Comparison of ENCODE assay signal across 10 cellular contexts in the genomic region with DNA sequence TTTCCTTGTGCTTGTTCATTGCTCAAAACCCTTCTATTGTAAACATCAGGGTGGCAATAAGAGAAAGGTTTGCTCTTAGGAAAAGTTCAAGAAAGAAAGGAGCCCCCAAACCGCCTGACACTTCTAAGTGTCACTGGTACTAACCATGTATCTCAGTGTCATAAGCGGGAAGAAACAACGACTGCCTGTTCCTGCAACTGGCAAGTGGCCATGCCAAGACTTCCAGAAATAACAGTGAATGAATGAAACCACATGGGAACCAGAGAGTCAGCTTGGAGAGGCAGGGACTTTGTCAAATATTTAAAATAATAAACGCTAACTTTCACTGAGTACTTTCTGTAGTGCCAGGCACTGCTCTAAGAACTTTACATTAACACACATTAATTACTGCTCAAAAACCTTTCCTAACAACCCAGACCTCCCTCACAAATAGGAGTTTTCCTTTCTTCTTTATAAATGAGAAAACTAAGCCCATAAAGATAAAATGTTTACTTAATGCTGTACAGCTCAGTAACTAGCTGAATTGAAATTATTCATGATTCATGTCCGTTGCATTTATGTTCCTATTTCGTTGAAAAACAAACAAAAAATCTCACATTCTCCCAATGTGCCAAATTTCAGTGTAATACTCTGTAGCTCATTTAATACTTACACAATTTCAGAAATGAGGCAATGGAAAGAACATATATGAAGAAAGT. TPM values are rescaled to one million over a fixed set of nuclear protein-coding genes. Genes with fewer than 3 reads are reported as not detected.
A peak's percentile ranks its signal among the peaks of the same experiment; 100 is the strongest.
DNase-seq lines count a peak whose midpoint lies in the region; ATAC-seq, FAIRE-seq and TF ChIP-seq lines count a peak whose summit lies in the region.
"Had no signal": no experiment of that assay in that cellular context is flagged by ENCODE, and none has a peak within 500 bp of the region (broad histone marks: within the 10 kb centered on the region; RNA-seq: fewer than 3 reads in every experiment).

No MANE protein-coding gene starts in this region.

- TF ChIP-seq CTCF in Calu3 (IDR thresholded peaks at IDR 0.05; ENCODE audit: unreplicated experiment) (no peak), fibroblast of lung (conservative IDR thresholded peaks at IDR 0.05 in 1 of 2, IDR thresholded peaks at IDR 0.05 in 1 of 2; ENCODE audit: low read depth in 1 of 2, low read length in 2 of 2) (no peak), pancreas (IDR thresholded peaks at IDR 0.05) (no peak)

- no peaks in the 10 kb centered on the region for H3K36me3 ChIP-seq in fibroblast of lung (ENCODE audit: control insufficient read depth, insufficient read depth, low read length)
- no peaks in the 10 kb centered on the region for H3K36me3 ChIP-seq in pancreas

- no peak overlapping the region for H2AFZ ChIP-seq in fibroblast of lung (ENCODE audit: low read length)

- H3K4me1 ChIP-seq in fibroblast of lung (ENCODE audit: control insufficient read depth, extremely low read depth, insufficient read depth, low read length) (peaks cover 12% of the 10 kb centered on the region), pancreas (peaks cover 0 to 9% (median 4%) of the 10 kb centered on the region in 3 donors)
- H3K4me1 ChIP-seq: parathyroid adenoma had no signal

- peaks cover 2% of the 10 kb centered on the region for H3K9me3 Mint-ChIP-seq in Calu3 (ENCODE audit: low read depth, unreplicated experiment)

- intact Hi-C loops in Calu3 (cut with micrococcal nuclease; ENCODE audit: unreplicated experiment) (loop anchor here (2.0 kb wide), 1 partner anchor 76 kb away; a partner anchor contains a TSS), pancreas (cut with DNase I) (no loop called here)

- FAIRE-seq in pancreas (lab: Jason Lieb, UNC): peak; percentile 66

- H3K27me3 Mint-ChIP-seq in Calu3 (ENCODE audit: unreplicated experiment): no peaks in the 10 kb centered on the region

- H4K20me1 ChIP-seq in fibroblast of lung (ENCODE audit: control insufficient read depth, extremely low read depth, insufficient read depth, low read length): no peaks in the 10 kb centered on the region

- peak overlapping the region; percentile 68 for H3K27ac Mint-ChIP-seq in Calu3 (ENCODE audit: unreplicated experiment)

- peak; percentile 29 for DNase-seq in Calu3
- DNase-seq in SK-MEL-5 (ENCODE audit: low read depth, low spot score): peak; percentile 18
- peak; percentile 8 to 91 for DNase-seq in fibroblast of lung (ENCODE audit: low read depth in 2 of 2)
- DNase-seq in pancreas: no peak
- no peak for DNase-seq in T-helper 2 cell
- no peak for DNase-seq in D341Med (ENCODE audit: low spot score)
- DNase-seq in NCI-H1092 (lab: John Stamatoyannopoulos, UW): no peak
- DNase-seq: DMS79 had no signal

- peaks cover 22% of the 10 kb centered on the region for H3K36me3 Mint-ChIP-seq in Calu3 (ENCODE audit: insufficient read depth, unreplicated experiment)

- peak in 1 of 4 donors; percentile 8 for ATAC-seq in pancreas
- no peak for ATAC-seq in HG03342 (IDR thresholded peaks at IDR 0.05; ENCODE audit: unreplicated experiment)

- H3K79me2 ChIP-seq in fibroblast of lung (ENCODE audit: control insufficient read depth, insufficient read depth, low read length): no peaks in the 10 kb centered on the region
- H3K79me2 ChIP-seq: parathyroid adenoma had no signal

- no peak overlapping the region for H3K9ac ChIP-seq in fibroblast of lung (ENCODE audit: insufficient read depth, low read length)
- H3K9ac ChIP-seq: parathyroid adenoma had no signal

- H3K27ac ChIP-seq in fibroblast of lung (ENCODE audit: insufficient read depth, low read length): no peak overlapping the region
- H3K27ac ChIP-seq in pancreas: peak overlapping the region; percentile 96 to 99 (median 97)
- H3K27ac ChIP-seq: parathyroid adenoma had no signal

- H3K4me3 ChIP-seq in fibroblast of lung (replicated peaks in 1 of 4; ENCODE audit: control extremely low read depth in 1 of 4, insufficient read depth in 1 of 4, low read depth in 3 of 4, low read length in 4 of 4) (peak overlapping the region in 1 of 4 experiments; percentile 56), pancreas (peak overlapping the region in 2 of 4 donors; percentile 65 to 74)

- H3K4me3 Mint-ChIP-seq in Calu3 (ENCODE audit: low read depth, unreplicated experiment): peak overlapping the region; percentile 79

- BruUV-seq in Calu3 (replicated peaks; lab: Mats Ljungman, UMichigan): no TSS peak

- CTCF ChIA-PET in Calu3 (lab: Charles Lee): interaction anchor here (1.0 kb wide), 1 partner anchor 307 kb away, joined by 3 read pairs; no protein-coding TSS in a partner anchor

- no peaks in the 10 kb centered on the region for H3K9me3 ChIP-seq in fibroblast of lung (ENCODE audit: control insufficient read depth, insufficient read depth, low read depth, low read length)
- no peaks in the 10 kb centered on the region for H3K9me3 ChIP-seq in pancreas

- H3K4me2 ChIP-seq in fibroblast of lung (ENCODE audit: extremely low read depth, insufficient read depth, low read length): peak overlapping the region; percentile 54

- in situ Hi-C loops in SK-MEL-5 (cut with HindIII; ENCODE audit: low pct_unique_long_range_greater_than_20kb, low sequenced_read_pairs): no loop called here

- H3K27me3 ChIP-seq in fibroblast of lung (ENCODE audit: control insufficient read depth, insufficient read depth, low read length) (no peaks in the 10 kb centered on the region), pancreas (no peaks in the 10 kb centered on the region)

- 46 to 47% methylated on average over 6 of the region's 6 CpGs for WGBS in pancreas, 2 donors

- H3K4me1 Mint-ChIP-seq in Calu3 (ENCODE audit: low read depth, unreplicated experiment): peaks cover 48% of the 10 kb centered on the region

RNA-seq across cellular contexts. Expression of a gene that starts 1.0 kb away (rescaled TPM):
- 2.9 and 5.1 TPM in 2 replicates for total RNA-seq in Calu3 (2022)
- not detected in 2 replicates for total RNA-seq in SK-MEL-5 (2014; rRNA removed; shearing (Covaris generic))
- not detected in 2 replicates for polyA plus RNA-seq in SK-MEL-5 (2015; cell fraction: cytosol; rRNA removed)
- polyA plus RNA-seq in SK-MEL-5 (2015; cell fraction: nucleus; rRNA removed): not detected in 2 replicates
- 0.17 TPM in 1 of 2 replicates, not detected in the other for total RNA-seq in fibroblast of lung
- polyA plus RNA-seq in fibroblast of lung: not detected in 2 replicates
- polyA plus RNA-seq in fibroblast of lung (2012): not detected in 2 replicates
- polyA minus RNA-seq in fibroblast of lung (ENCODE audit: low replicate concordance): not detected in 2 replicates
- 1 to 10 TPM in 1 of 6 donors, under 1 TPM in 5; 0.35 to 1.2 (median 0.72) TPM for total RNA-seq in pancreas
- under 1 TPM; 0.30 to 0.77 TPM for polyA plus RNA-seq in pancreas

Comparison
In these comparisons a context has a peak if more than half of its experiments do, and no peak if none do; other contexts are left out.
1. DNase-seq: peak in Calu3 (single experiment), SK-MEL-5 (single experiment) and fibroblast of lung (2 of 2); none in pancreas (0 of 6), T-helper 2 cell (0 of 5), D341Med (single experiment) and NCI-H1092 (single experiment).